ENCODE assay signal across 29 cellular contexts in genomic region chr1:228022571-228023293, GRCh38. TPM values are rescaled to one million over a fixed set of nuclear protein-coding genes. Genes with fewer than 3 reads are reported as not detected.
A peak's percentile ranks its signal among the peaks of the same experiment; 100 is the strongest.
DNase-seq lines count a peak whose midpoint lies in the region; ATAC-seq, FAIRE-seq and TF ChIP-seq lines count a peak whose summit lies in the region.
"Had no signal": no experiment of that assay in that cellular context is flagged by ENCODE, and none has a peak within 500 bp of the region (broad histone marks: within the 10 kb centered on the region; RNA-seq: fewer than 3 reads in every experiment).

No MANE protein-coding gene starts in this region.

- peak; percentile 9 for DNase-seq in left ventricle myocardium superior
- DNase-seq in left cardiac atrium, result no peak
- DNase-seq in K562 (ENCODE audit: extremely low read depth in 1 of 4, low spot score in 3 of 4), result no peak
- peak; percentile 84 for DNase-seq in mesenteric fat pad (ENCODE audit: low spot score)
- no peak for DNase-seq in D721Med (ENCODE audit: insufficient read length, low spot score)
- DNase-seq: activated CD4-positive, alpha-beta T cell treated with anti-CD3 and anti-CD28 coated beads for 36 hours; EL; hippocampal formation; Karpas-422; natural killer cell; NCI-H1417 treated with DMSO at 0.1 percent for 48 hours; NCI-H2107; NCI-H82 had no signal

- H3K27ac ChIP-seq in K562 (ENCODE audit: extremely low read depth, low read depth, low read length), result no peak overlapping the region
- H3K27ac ChIP-seq: body of pancreas, gastroesophageal sphincter, HL-60 had no signal

- TF ChIP-seq POLR2A in K562 (conservative IDR thresholded peaks at IDR 0.05), result no peak

- in situ Hi-C loops in K562 (cut with MboI), result no loop called here

- H3K9me3 ChIP-seq in K562 (replicated peaks; ENCODE audit: control insufficient read depth, insufficient read depth, low read depth, low read length), result no peaks in the 10 kb centered on the region
- H3K9me3 ChIP-seq: body of pancreas had no signal

- TF ChIP-seq EP300 in K562 (IDR thresholded peaks at IDR 0.05; ENCODE audit: low read length), result no peak

- H3K79me2 ChIP-seq in K562 (ENCODE audit: control insufficient read depth, insufficient read depth, low read length), result no peaks in the 10 kb centered on the region

- no peak for TF ChIP-seq RAD21 in K562 (CRISPR knock-in tag; conservative IDR thresholded peaks at IDR 0.05 in 1 of 2, IDR thresholded peaks at IDR 0.05 in 1 of 2)

- ATAC-seq in left ventricle myocardium superior, result no peak
- ATAC-seq in left cardiac atrium, result no peak
- peak; percentile 72 for ATAC-seq in K562
- no peak for ATAC-seq in GM18502 (IDR thresholded peaks at IDR 0.05; ENCODE audit: poor library complexity, unreplicated experiment)
- no peak for ATAC-seq in GM19397 (IDR thresholded peaks at IDR 0.05; ENCODE audit: unreplicated experiment)
- ATAC-seq: activated CD4-positive, alpha-beta T cell treated with anti-CD3 and anti-CD28 coated beads for 36 hours; body of pancreas; gastroesophageal sphincter; GM12878 had no signal

- no TSS peak for BruUV-seq in K562 (replicated peaks; lab: Mats Ljungman, UMichigan)

- H3K4me3 ChIP-seq in K562, result no peak overlapping the region
- H3K4me3 ChIP-seq: body of pancreas, gastroesophageal sphincter, GM12878, smooth muscle cell had no signal

- TF ChIP-seq CTCF in K562 (IDR thresholded peaks at IDR 0.05 in 2 of 3, conservative IDR thresholded peaks at IDR 0.05 in 1 of 3; ENCODE audit: insufficient read depth in 2 of 3, low read depth in 1 of 3, low read length in 3 of 3) (0 out of 6 replicates have a peak, but pooled peaks of 1 of the 3 experiments have one; percentile 12), D721Med (IDR thresholded peaks at IDR 0.05; ENCODE audit: insufficient read depth, missing control alignments) (no peak)

- intact Hi-C loops in left ventricle myocardium superior (cut with micrococcal nuclease), result no loop called here
- intact Hi-C loops in left cardiac atrium (cut with DNase I), result no loop called here
- intact Hi-C loops in K562 (cut with micrococcal nuclease), result no loop called here

- no peak overlapping the region for H3K4me2 ChIP-seq in K562 (ENCODE audit: insufficient read depth, low read length)
- H3K4me2 ChIP-seq: smooth muscle cell had no signal

- WGBS in K562 (ENCODE audit: insufficient coverage, low coverage, missing lambda C conversion rate), result 3% methylated on average over 28 of the region's 28 CpGs

- no peaks in the 10 kb centered on the region for H4K20me1 ChIP-seq in K562 (replicated peaks; ENCODE audit: control insufficient read depth, insufficient read depth, low read length)

- POLR2A ChIA-PET in K562 (lab: Yijun Ruan, JAX), result interaction anchor here (0.6 to 1.2 kb wide), 4 partner anchors 52 to 426 kb away, joined by 3 read pairs; no protein-coding TSS in a partner anchor

- peak overlapping the region in 1 of 2 experiments; percentile 17; a peak in 1 of 4 replicates for H3K9ac ChIP-seq in K562 (ENCODE audit: insufficient read depth in 1 of 2, low read depth in 2 of 2, low read length in 2 of 2)

- CTCF ChIA-PET in K562 (lab: Yijun Ruan, JAX; ENCODE audit: low intra/inter-chr PET ratio), result no interaction called here

- H3K9me1 ChIP-seq in K562 (ENCODE audit: control insufficient read depth, insufficient read depth, low read length), result no peaks in the 10 kb centered on the region

- no peak overlapping the region for H2AFZ ChIP-seq in K562 (ENCODE audit: low read depth, low read length)

- H3K27me3 ChIP-seq in K562 (ENCODE audit: control insufficient read depth in 2 of 2, insufficient read depth in 2 of 2, low read length in 2 of 2), result peaks cover 28 to 67% of the 10 kb centered on the region in 2 experiments
- H3K27me3 ChIP-seq: body of pancreas had no signal

- no peak for FAIRE-seq in K562 (lab: Jason Lieb, UNC)
- FAIRE-seq in D721Med (lab: Jason Lieb, UNC), result no peak
- FAIRE-seq: endothelial cell of umbilical vein, GM12878 had no signal

- H3K4me1 ChIP-seq in K562 (replicated peaks in 1 of 2; ENCODE audit: control insufficient read depth in 2 of 2, insufficient read depth in 2 of 2, low read length in 2 of 2), result peaks cover 0 to 12% of the 10 kb centered on the region in 2 experiments; a peak in 2 of 5 replicates
- H3K4me1 ChIP-seq: body of pancreas, gastroesophageal sphincter had no signal

- H3K36me3 ChIP-seq in K562 (ENCODE audit: control insufficient read depth, insufficient read depth, low read length), result no peaks in the 10 kb centered on the region
- H3K36me3 ChIP-seq: gastroesophageal sphincter had no signal

TF ChIP-seq in K562, 482 proteins besides CTCF, POLR2A, EP300 and RAD21:
- no peak for TF ChIP-seq ZNF384 (IDR thresholded peaks at IDR 0.05; ENCODE audit: low read depth, low read length)
- no peak for TF ChIP-seq ATF2 (CRISPR knock-in tag; IDR thresholded peaks at IDR 0.05)
- no peak for TF ChIP-seq PURB (CRISPR knock-in tag; IDR thresholded peaks at IDR 0.05; ENCODE audit: low read depth)
- no peak for TF ChIP-seq SLC30A9 (CRISPR knock-in tag; IDR thresholded peaks at IDR 0.05)
- no peak for TF ChIP-seq USF1 (CRISPR knock-in tag; IDR thresholded peaks at IDR 0.05)
- no peak for TF ChIP-seq SPI1 (IDR thresholded peaks at IDR 0.05; ENCODE audit: borderline replicate concordance, low read depth, low read length)

RNA-seq across cellular contexts. Expression of gene WNT3A, which starts 15.9 kb away (rescaled TPM):
- total RNA-seq in left ventricle myocardium superior (not detected), left cardiac atrium (not detected), K562 (2014; rRNA removed) (not detected in 2 replicates), K562 (2014; rRNA removed; fragmentation: Illumina TruSeq; extraction: Trizol) (not detected in 2 replicates), K562 (2015; rRNA removed; fragmentation: Illumina TruSeq; extraction: Trizol) (not detected in 2 replicates), K562 (2021) (not detected in 2 replicates), mesenteric fat pad (not detected)
- not detected in 2 replicates for total RNA-seq in K562 (2011; cell fraction: chromatin; rRNA removed; ENCODE audit: low replicate concordance)
- not detected in 2 replicates for total RNA-seq in K562 (2011; cell fraction: nucleolus; rRNA removed)
- total RNA-seq in K562 (2011; cell fraction: nucleoplasm; rRNA removed), result not detected in 2 replicates
- polyA plus RNA-seq in K562 (2011; rRNA removed) (not detected in 2 replicates), K562 (2014; fragmentation: Illumina TruSeq; extraction: Trizol) (not detected in 2 replicates), K562 (2014; fragmentation: Nextera tagmentation; extraction: Ambion mirVana) (not detected), K562 (2014; rRNA removed) (not detected in 2 replicates)
- polyA plus RNA-seq in K562 (2011; cell fraction: cytosol; rRNA removed), result not detected in 2 replicates
- not detected in 2 replicates for polyA plus RNA-seq in K562 (2011; cell fraction: nucleus; rRNA removed)
- not detected in 2 replicates for polyA plus RNA-seq in K562 (2012)
- polyA minus RNA-seq in K562 (2011; rRNA and poly(A)+ RNA removed), result not detected in 2 replicates
- not detected in 2 replicates for polyA minus RNA-seq in K562 (2011; cell fraction: cytosol; rRNA and poly(A)+ RNA removed)
- polyA minus RNA-seq in K562 (2011; cell fraction: nucleus; rRNA and poly(A)+ RNA removed), result not detected in 2 replicates
- total RNA-seq: activated CD4-positive, alpha-beta T cell treated with anti-CD3 and anti-CD28 coated beads for 36 hours; activated CD8-positive, alpha-beta memory T cell treated with anti-CD3 and anti-CD28 coated beads for 36 hours; activated T-helper 2 cell treated with anti-CD3 and anti-CD28 coated beads, Interferon-gamma antibody, Interleukin-2, Interleukin-4, amounts not matched to agents 10 μg/mL and 5 μg/mL and 100 μg/mL, durations not matched to agents 14 hours and 24 hours and 36 hours; body of pancreas; endothelial cell of umbilical vein; fibroblast of lung; gastroesophageal sphincter; GM12878; liver; natural killer cell; OCI-LY7; osteoblast; renal cortical epithelial cell; T-helper 2 cell treated with Interferon-gamma antibody and Interleukin-4, amounts not matched to agents 100 ng/mL and 5 ng/mL, for 36 hours had no signal
- polyA plus RNA-seq: endothelial cell of umbilical vein, fibroblast of lung, liver, smooth muscle cell had no signal

RNA-seq across cellular contexts. Expression of gene ARF1, which starts 59.8 kb away (rescaled TPM):
- 285 TPM for total RNA-seq in left ventricle myocardium superior
- total RNA-seq in left cardiac atrium, result 100 to 1,000 TPM; 295 to 397 TPM
- total RNA-seq in K562 (2011; cell fraction: chromatin; rRNA removed; ENCODE audit: low replicate concordance), result 99.7 and 210 TPM in 2 replicates
- total RNA-seq in K562 (2011; cell fraction: nucleolus; rRNA removed), result 245 and 251 TPM in 2 replicates
- total RNA-seq in K562 (2011; cell fraction: nucleoplasm; rRNA removed), result 187 and 199 TPM in 2 replicates
- total RNA-seq in K562 (2014; rRNA removed), result 325 and 442 TPM in 2 replicates
- 120 and 140 TPM in 2 replicates for total RNA-seq in K562 (2014; rRNA removed; fragmentation: Illumina TruSeq; extraction: Trizol)
- total RNA-seq in K562 (2015; rRNA removed; fragmentation: Illumina TruSeq; extraction: Trizol), result 192 and 198 TPM in 2 replicates
- 472 and 483 TPM in 2 replicates for total RNA-seq in K562 (2021)
- polyA plus RNA-seq in K562 (2011; rRNA removed), result 351 and 621 TPM in 2 replicates
- polyA plus RNA-seq in K562 (2011; cell fraction: cytosol; rRNA removed), result 776 and 1,036 TPM in 2 replicates
- 257 and 274 TPM in 2 replicates for polyA plus RNA-seq in K562 (2011; cell fraction: nucleus; rRNA removed)
- polyA plus RNA-seq in K562 (2012), result 485 and 750 TPM in 2 replicates
- polyA plus RNA-seq in K562 (2014; fragmentation: Illumina TruSeq; extraction: Trizol), result 593 and 811 TPM in 2 replicates
- polyA plus RNA-seq in K562 (2014; fragmentation: Nextera tagmentation; extraction: Ambion mirVana), result 100 to 1,000 TPM in 1 of 2 experiments, 10 to 100 TPM in 1; 69.8 to 232 TPM
- 435 and 476 TPM in 2 replicates for polyA plus RNA-seq in K562 (2014; rRNA removed)
- 408 and 480 TPM in 2 replicates for polyA minus RNA-seq in K562 (2011; rRNA and poly(A)+ RNA removed)
- polyA minus RNA-seq in K562 (2011; cell fraction: cytosol; rRNA and poly(A)+ RNA removed), result 429 and 660 TPM in 2 replicates
- 68.0 and 128 TPM in 2 replicates for polyA minus RNA-seq in K562 (2011; cell fraction: nucleus; rRNA and poly(A)+ RNA removed)
- 352 TPM for total RNA-seq in mesenteric fat pad

Comparison
In these comparisons a context has a peak if more than half of its experiments do, and no peak if none do; other contexts are left out.
1. DNase-seq: peak in left ventricle myocardium superior (single experiment) and mesenteric fat pad (single experiment); none in left cardiac atrium (single experiment), K562 (0 of 4) and D721Med (single experiment).